In the genomic region with DNA sequence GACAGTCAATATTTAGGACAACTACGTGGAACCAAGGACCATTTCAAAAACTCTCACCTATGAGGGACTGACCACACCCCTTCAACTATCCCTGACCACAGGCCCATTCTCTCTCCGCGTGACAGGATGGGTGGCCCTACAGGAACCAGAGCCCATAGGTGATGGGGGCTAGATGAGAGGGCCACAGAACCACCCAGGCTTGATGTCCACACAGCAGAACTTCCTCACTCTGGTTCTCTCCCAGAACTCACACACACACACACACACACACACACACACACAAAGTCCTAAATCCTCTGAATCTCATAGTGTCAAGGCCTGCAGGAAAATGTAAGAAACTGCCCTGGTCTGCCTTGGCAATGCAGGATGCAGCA, we compare ENCODE assay signal across 1 cellular context.
TF ChIP-seq lines count a peak whose summit lies in the region.

No MANE protein-coding gene starts in this region.

TF ChIP-seq in HEK293T, 16 proteins besides CTCF, POLR2A, EP300 and RAD21 (continued from another document):
- TF ChIP-seq SUZ12 (IDR thresholded peaks at IDR 0.05): no peak
